17 cellular contexts compared by ENCODE assay signal in genomic region chr19:28454083-28454482, GRCh38.
DNase-seq lines count a peak whose midpoint lies in the region; ATAC-seq and TF ChIP-seq lines count a peak whose summit lies in the region.
"Had no signal": no experiment of that assay in that cellular context is flagged by ENCODE, and none has a peak within 500 bp of the region (broad histone marks: within the 10 kb centered on the region; RNA-seq: fewer than 3 reads in every experiment).

No MANE protein-coding gene starts in this region.

- no peaks in the 10 kb centered on the region for H3K36me3 Mint-ChIP-seq in nephron progenitor cell (ENCODE audit: low read depth)

- TF ChIP-seq CTCF in epithelial cell of proximal tubule (conservative IDR thresholded peaks at IDR 0.05; ENCODE audit: low read depth, low read length) (peak; percentile 12), nephron progenitor cell (IDR thresholded peaks at IDR 0.05) (no peak)

- no peak for ATAC-seq in HG03175 (IDR thresholded peaks at IDR 0.05; ENCODE audit: unreplicated experiment)
- ATAC-seq: Right ventricle myocardium inferior had no signal

- no peaks in the 10 kb centered on the region for H3K9me3 Mint-ChIP-seq in nephron progenitor cell

- no peaks in the 10 kb centered on the region for H3K27me3 Mint-ChIP-seq in nephron progenitor cell (ENCODE audit: low read depth, poor library complexity)
- H3K27me3 Mint-ChIP-seq: CD8-positive, alpha-beta memory T cell had no signal

- H3K4me3 ChIP-seq in epithelial cell of proximal tubule (ENCODE audit: low read depth, low read length) = no peak overlapping the region
- H3K4me3 ChIP-seq: MG63, PC-9, SK-N-MC had no signal

- DNase-seq in ELF-1 (ENCODE audit: low read depth, low spot score) (peak; percentile 30), SW480 (ENCODE audit: low spot score) (peak; percentile 33), epithelial cell of proximal tubule (ENCODE audit: low read depth) (peak; percentile 93), nephron progenitor cell (no peak), GM19240 (ENCODE audit: insufficient read length, low spot score) (no peak), C1 segment of cervical spinal cord (lab: John Stamatoyannopoulos, UW) (no peak), HK-2 (ENCODE audit: unreplicated experiment) (no peak)
- DNase-seq: CD8-positive, alpha-beta memory T cell; MG63; NCI-H1092 treated with DMSO at 0.1 percent for 48 hours; NCI-H1694; NCI-H446 treated with DMSO at 0.1 percent for 48 hours; NCI-H748 treated with DMSO at 0.1 percent for 48 hours; PC-9 had no signal

- H3K27ac Mint-ChIP-seq in nephron progenitor cell = peak overlapping the region; percentile 65
- H3K27ac Mint-ChIP-seq: CD8-positive, alpha-beta memory T cell had no signal

- no peak overlapping the region for H3K4me3 Mint-ChIP-seq in nephron progenitor cell
- H3K4me3 Mint-ChIP-seq: CD8-positive, alpha-beta memory T cell had no signal

- H3K4me1 Mint-ChIP-seq in nephron progenitor cell = peaks cover 33% of the 10 kb centered on the region
- H3K4me1 Mint-ChIP-seq: CD8-positive, alpha-beta memory T cell had no signal

Comparison
In these comparisons a context has a peak if more than half of its experiments do, and no peak if none do; other contexts are left out.
1. DNase-seq: peak in ELF-1 (single experiment), SW480 (single experiment) and epithelial cell of proximal tubule (single experiment); none in nephron progenitor cell (single experiment), GM19240 (single experiment), C1 segment of cervical spinal cord (0 of 14) and HK-2 (single experiment).